In the genomic region with DNA sequence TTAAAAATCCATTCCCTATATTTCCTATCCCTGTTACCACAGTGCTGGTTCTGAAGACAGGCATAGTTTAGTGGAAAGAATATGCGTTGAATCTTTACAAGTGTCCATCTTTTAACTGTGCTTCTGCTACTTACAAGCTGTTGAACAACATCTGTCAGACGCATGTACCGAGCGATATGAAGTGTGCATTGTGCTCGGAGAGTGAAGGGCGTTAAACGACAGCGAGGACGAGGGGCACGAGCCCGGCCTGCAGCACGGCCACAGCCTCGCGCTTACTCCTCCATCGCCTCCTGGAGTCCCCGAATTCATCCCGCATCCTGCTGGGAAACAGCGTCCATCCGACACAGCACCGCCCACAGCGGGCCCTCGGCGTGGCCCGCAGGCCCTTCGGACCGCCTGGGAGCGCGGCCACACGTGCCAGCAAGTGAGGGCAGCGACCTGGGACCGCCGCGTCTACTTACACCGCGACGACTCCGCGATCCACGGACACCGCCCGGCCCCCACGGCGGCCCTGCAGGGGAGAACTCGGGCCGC, we compare ENCODE assay signal across 8 cellular contexts. TPM values are rescaled to one million over a fixed set of nuclear protein-coding genes. Genes with fewer than 3 reads are reported as not detected.
DNase-seq lines count a peak whose midpoint lies in the region; ATAC-seq and TF ChIP-seq lines count a peak whose summit lies in the region.

No MANE protein-coding gene starts in this region.

- H3K9me3 Mint-ChIP-seq in activated B cell treated with CpG ODN at 0.5 μM for 24 hours: no peaks in the 10 kb centered on the region

- peaks cover 40% of the 10 kb centered on the region for H4K20me1 ChIP-seq in osteoblast (ENCODE audit: insufficient read depth, low read length)

- H3K36me3 ChIP-seq in HUES64 (ENCODE audit: insufficient read depth, low read length): peaks cover 32% of the 10 kb centered on the region
- peaks cover 5% of the 10 kb centered on the region for H3K36me3 ChIP-seq in osteoblast (ENCODE audit: insufficient read depth, low read length)

- H3K4me3 Mint-ChIP-seq in activated B cell treated with CpG ODN at 0.5 μM for 24 hours: peak overlapping the region; percentile 89

- H3K79me2 ChIP-seq in osteoblast (ENCODE audit: insufficient read depth, low read length): peaks cover 90% of the 10 kb centered on the region

- H3K27me3 Mint-ChIP-seq in activated B cell treated with CpG ODN at 0.5 μM for 24 hours: no peaks in the 10 kb centered on the region

- CTCF ChIA-PET in activated B cell treated with CpG ODN at 0.5 μM for 24 hours (lab: Charles Lee): interaction anchor here (2.4 kb wide), 1 partner anchor 265 kb away, joined by 7 read pairs; no protein-coding TSS in a partner anchor

- H3K27ac ChIP-seq in HUES64 (ENCODE audit: low read depth, low read length): peak overlapping the region; percentile 99
- H3K27ac ChIP-seq in foreskin keratinocyte: peak overlapping the region; percentile 92
- peak overlapping the region; percentile 91 for H3K27ac ChIP-seq in osteoblast (ENCODE audit: low read depth, low read length)

- DNase-seq in DMS79 treated with DMSO at 0.1 percent for 48 hours (lab: John Stamatoyannopoulos, UW) (peak; percentile 38), activated B cell treated with CpG ODN at 0.5 μM for 24 hours (no peak), foreskin keratinocyte (peak in 1 of 2 donors; percentile 21), osteoblast (ENCODE audit: insufficient read length, low spot score, missing footprints) (peak; percentile 85), medulla oblongata (ENCODE audit: extremely low spot score) (no peak), NCI-H1048 (lab: John Stamatoyannopoulos, UW) (no peak)

- H3K27ac Mint-ChIP-seq in activated B cell treated with CpG ODN at 0.5 μM for 24 hours: peak overlapping the region; percentile 79

- H3K36me3 Mint-ChIP-seq in activated B cell treated with CpG ODN at 0.5 μM for 24 hours (ENCODE audit: low read depth): peaks cover 39% of the 10 kb centered on the region

- H2AFZ ChIP-seq in osteoblast (ENCODE audit: low read length): peak overlapping the region; percentile 89

- peak overlapping the region; percentile 88 for H3K4me3 ChIP-seq in HUES64 (ENCODE audit: low read length)
- H3K4me3 ChIP-seq in osteoblast (ENCODE audit: insufficient read depth, low read length): peak overlapping the region; percentile 94

- TF ChIP-seq CTCF in activated B cell treated with CpG ODN at 0.5 μM for 24 hours (IDR thresholded peaks at IDR 0.05) (no peak), foreskin keratinocyte (conservative IDR thresholded peaks at IDR 0.05) (no peak), osteoblast (IDR thresholded peaks at IDR 0.05; ENCODE audit: extremely low read depth, low read depth, low read length) (no peak)

- H3K4me1 Mint-ChIP-seq in activated B cell treated with CpG ODN at 0.5 μM for 24 hours: peaks cover 62% of the 10 kb centered on the region

- H3K27me3 ChIP-seq in HUES64 (ENCODE audit: insufficient read depth, low read length) (no peaks in the 10 kb centered on the region), foreskin keratinocyte (no peaks in the 10 kb centered on the region), osteoblast (ENCODE audit: insufficient read depth, low read length) (no peaks in the 10 kb centered on the region)

- intact Hi-C loops in activated B cell treated with CpG ODN at 0.5 μM for 24 hours (cut with micrococcal nuclease): loop anchor here (1.0 to 5.0 kb wide), 7 partner anchors 55 to 619 kb away; a partner anchor contains a TSS

- under 1% methylated on average over 45 of the region's 45 CpGs for WGBS in HUES64

- H3K9me3 ChIP-seq in HUES64 (ENCODE audit: insufficient read depth, low read depth, low read length) (no peaks in the 10 kb centered on the region), osteoblast (ENCODE audit: low read depth, low read length) (no peaks in the 10 kb centered on the region)

- H3K4me1 ChIP-seq in HUES64 (ENCODE audit: insufficient read depth, low read length) (peaks cover 14% of the 10 kb centered on the region), foreskin keratinocyte (peaks cover 19% of the 10 kb centered on the region), osteoblast (ENCODE audit: insufficient read depth, low read length) (peaks cover 36% of the 10 kb centered on the region)

- ATAC-seq in GM21390 (IDR thresholded peaks at IDR 0.05; ENCODE audit: unreplicated experiment) (peak; percentile 10), activated B cell treated with CpG ODN at 0.5 μM for 24 hours (ENCODE audit: low read depth) (peak; percentile 10), foreskin keratinocyte (peak; percentile 38)

- H3K9ac ChIP-seq in HUES64 (ENCODE audit: low read depth, low read length): peak overlapping the region; percentile 97

- POLR2A ChIA-PET in activated B cell treated with CpG ODN at 0.5 μM for 24 hours (lab: Charles Lee): interaction anchor here (0.6 to 2.6 kb wide), 9 partner anchors 16 to 334 kb away, joined by 3 to 40 read pairs (median 4); a partner anchor contains a TSS

- H3K4me2 ChIP-seq in osteoblast (ENCODE audit: insufficient read depth, low read length): peak overlapping the region; percentile 99

RNA-seq across cellular contexts. Expression of a gene that starts 0.5 kb away (rescaled TPM):
- 50.2 TPM for polyA plus RNA-seq in HUES64 (2013, experiment 1 of 2)
- polyA plus RNA-seq in HUES64 (2013, experiment 2 of 2): 53.3 TPM
- total RNA-seq in activated B cell treated with CpG ODN at 0.5 μM for 24 hours (35.6 and 43.1 TPM in 2 replicates), foreskin keratinocyte (40.4 and 41.7 TPM in 2 replicates), osteoblast (48.5 and 55.4 TPM in 2 replicates)
- 29.1 and 32.9 TPM in 2 replicates for polyA plus RNA-seq in foreskin keratinocyte

RNA-seq across cellular contexts. Expression of a gene that starts 1.5 kb away (rescaled TPM):
- polyA plus RNA-seq in HUES64 (2013, experiment 1 of 2): 79.7 TPM
- polyA plus RNA-seq in HUES64 (2013, experiment 2 of 2): 75.7 TPM
- 65.9 and 77.2 TPM in 2 replicates for total RNA-seq in activated B cell treated with CpG ODN at 0.5 μM for 24 hours
- 65.1 and 66.5 TPM in 2 replicates for total RNA-seq in foreskin keratinocyte
- polyA plus RNA-seq in foreskin keratinocyte: 27.3 and 31.9 TPM in 2 replicates
- total RNA-seq in osteoblast: 128 TPM in 2 replicates

RNA-seq across cellular contexts. Expression of a gene that starts 49.5 kb away (rescaled TPM):
- not detected for polyA plus RNA-seq in HUES64 (2013, experiment 1 of 2)
- not detected for polyA plus RNA-seq in HUES64 (2013, experiment 2 of 2)
- total RNA-seq in activated B cell treated with CpG ODN at 0.5 μM for 24 hours (not detected in 2 replicates), foreskin keratinocyte (not detected in 2 replicates), osteoblast (not detected in 2 replicates)
- polyA plus RNA-seq in foreskin keratinocyte: not detected in 2 replicates

Comparison
In these comparisons a context has a peak if more than half of its experiments do, and no peak if none do; other contexts are left out.
1. DNase-seq: peak in DMS79 treated with DMSO at 0.1 percent for 48 hours (single experiment) and osteoblast (single experiment); none in activated B cell treated with CpG ODN at 0.5 μM for 24 hours (single experiment), medulla oblongata (single experiment) and NCI-H1048 (single experiment).
2. Peak in every context shown above with its lines, with median percentiles within 50 percentile points of each other: ATAC-seq and H3K27ac ChIP-seq.